In genomic region chr9:106859957-106860715, GRCh38 we compare ENCODE assay signal across 8 cellular contexts. TPM values are rescaled to one million over a fixed set of nuclear protein-coding genes. Genes with fewer than 3 reads are reported as not detected.
A peak's percentile ranks its signal among the peaks of the same experiment; 100 is the strongest.
DNase-seq lines count a peak whose midpoint lies in the region; ATAC-seq and TF ChIP-seq lines count a peak whose summit lies in the region.

No MANE protein-coding gene starts in this region.

- TF ChIP-seq CTCF in Caco-2 (IDR thresholded peaks at IDR 0.05; ENCODE audit: insufficient read depth in 1 of 2, low read depth in 1 of 2, low read length in 1 of 2, severe bottlenecking in 1 of 2, unreplicated experiment in 1 of 2) (no peak), fibroblast of pulmonary artery (IDR thresholded peaks at IDR 0.05; ENCODE audit: low read length, missing control alignments) (no peak), osteocyte (IDR thresholded peaks at IDR 0.05) (no peak)

- H3K4me1 Mint-ChIP-seq in Caco-2 (ENCODE audit: low read depth, unreplicated experiment): no peaks in the 10 kb centered on the region
- H3K4me1 Mint-ChIP-seq in osteocyte (ENCODE audit: unreplicated experiment): peaks cover 16% of the 10 kb centered on the region
- H3K4me1 Mint-ChIP-seq in activated T-cell treated with anti-CD3 and anti-CD28 coated beads, Interleukin-2, amount 50 U/mL, for 72 hours (ENCODE audit: low read depth): peaks cover 43% of the 10 kb centered on the region

- peak overlapping the region; percentile 89 for H3K4me3 Mint-ChIP-seq in Caco-2 (ENCODE audit: unreplicated experiment)
- H3K4me3 Mint-ChIP-seq in osteocyte (ENCODE audit: unreplicated experiment): peak overlapping the region; percentile 98
- peak overlapping the region in 1 of 2 donors; percentile 86 for H3K4me3 Mint-ChIP-seq in activated T-cell treated with anti-CD3 and anti-CD28 coated beads, Interleukin-2, amount 50 U/mL, for 72 hours

- DNase-seq in Caco-2 (peak; percentile 48 to 67), NCI-H510A treated with DMSO at 0.1 percent for 48 hours (lab: John Stamatoyannopoulos, UW) (peak; percentile 44), fibroblast of pulmonary artery (ENCODE audit: low read depth) (peak; percentile 28), osteocyte (ENCODE audit: extremely low spot score, unreplicated experiment) (peak; percentile 83), pons (ENCODE audit: low spot score) (no peak), superior temporal gyrus (ENCODE audit: extremely low spot score) (no peak), SHP77 treated with DMSO at 0.1 percent for 48 hours (lab: John Stamatoyannopoulos, UW) (no peak)
- no peak for DNase-seq in activated T-cell treated with anti-CD3 and anti-CD28 coated beads, Interleukin-2, amount 50 U/mL, for 72 hours

- intact Hi-C loops in Caco-2 (cut with micrococcal nuclease; ENCODE audit: unreplicated experiment): loop anchor here (2.0 to 10.0 kb wide), 6 partner anchors 65 to 958 kb away; no protein-coding TSS in a partner anchor

- H3K27ac Mint-ChIP-seq in Caco-2 (ENCODE audit: unreplicated experiment) (peak overlapping the region; percentile 32), osteocyte (ENCODE audit: unreplicated experiment) (peak overlapping the region; percentile 92)
- no peak overlapping the region for H3K27ac Mint-ChIP-seq in activated T-cell treated with anti-CD3 and anti-CD28 coated beads, Interleukin-2, amount 50 U/mL, for 72 hours

- CTCF ChIA-PET in Caco-2 (lab: Charles Lee): interaction anchor here (0.5 kb wide), 1 partner anchor 221 kb away, joined by 3 read pairs; no protein-coding TSS in a partner anchor

- H3K27me3 ChIP-seq in Caco-2 (replicated peaks; ENCODE audit: control insufficient read depth, insufficient read depth, low read length): no peaks in the 10 kb centered on the region

- peaks cover 15% of the 10 kb centered on the region for H3K36me3 Mint-ChIP-seq in Caco-2 (ENCODE audit: insufficient read depth, unreplicated experiment)
- H3K36me3 Mint-ChIP-seq in osteocyte (ENCODE audit: unreplicated experiment): no peaks in the 10 kb centered on the region
- H3K36me3 Mint-ChIP-seq in activated T-cell treated with anti-CD3 and anti-CD28 coated beads, Interleukin-2, amount 50 U/mL, for 72 hours (ENCODE audit: insufficient read depth in 2 of 2): peaks cover 5 to 16% of the 10 kb centered on the region in 2 donors

- POLR2A ChIA-PET in Caco-2 (lab: Charles Lee): interaction anchor here (0.8 kb wide), 1 partner anchor 61 kb away, joined by 3 read pairs; no protein-coding TSS in a partner anchor

- H3K27me3 Mint-ChIP-seq in Caco-2 (ENCODE audit: insufficient read depth, unreplicated experiment): no peaks in the 10 kb centered on the region
- H3K27me3 Mint-ChIP-seq in osteocyte (ENCODE audit: unreplicated experiment): no peaks in the 10 kb centered on the region
- H3K27me3 Mint-ChIP-seq in activated T-cell treated with anti-CD3 and anti-CD28 coated beads, Interleukin-2, amount 50 U/mL, for 72 hours (ENCODE audit: low read depth): peaks cover 74% of the 10 kb centered on the region

- BruUV-seq in Caco-2 (replicated peaks; lab: Mats Ljungman, UMichigan): no TSS peak

- no peaks in the 10 kb centered on the region for H3K36me3 ChIP-seq in Caco-2 (ENCODE audit: control insufficient read depth, insufficient read depth, low read length)

- no peak for ATAC-seq in activated T-cell treated with anti-CD3 and anti-CD28 coated beads, Interleukin-2, amount 50 U/mL, for 72 hours (replicated peaks in 1 of 2)

- H3K9me3 Mint-ChIP-seq in Caco-2 (ENCODE audit: unreplicated experiment) (no peaks in the 10 kb centered on the region), osteocyte (ENCODE audit: unreplicated experiment) (no peaks in the 10 kb centered on the region)
- H3K9me3 Mint-ChIP-seq in activated T-cell treated with anti-CD3 and anti-CD28 coated beads, Interleukin-2, amount 50 U/mL, for 72 hours: peaks cover 0 to 2% of the 10 kb centered on the region in 2 donors

- H3K4me1 ChIP-seq in Caco-2: 0 out of 2 replicates have a peak, but pooled peaks cover 5% of the 10 kb centered on the region

- no peaks in the 10 kb centered on the region for H3K9me3 ChIP-seq in Caco-2

- H3K4me3 ChIP-seq in Caco-2 (ENCODE audit: low read depth, low read length) (peak overlapping the region; percentile 79), fibroblast of pulmonary artery (replicated peaks; ENCODE audit: low read depth, low read length) (peak overlapping the region; percentile 85)

RNA-seq across cellular contexts. Expression of gene ZNF462, which starts 2.8 kb away (rescaled TPM):
- total RNA-seq in Caco-2 (2022) (34.5 and 36.8 TPM in 2 replicates), osteocyte (55.0 and 57.3 TPM in 2 replicates)
- under 1 TPM; 0.36 to 0.76 TPM for total RNA-seq in activated T-cell treated with anti-CD3 and anti-CD28 coated beads, Interleukin-2, amount 50 U/mL, for 72 hours

Comparison
In these comparisons a context has a peak if more than half of its experiments do, and no peak if none do; other contexts are left out.
1. DNase-seq: peak in Caco-2 (2 of 2), NCI-H510A treated with DMSO at 0.1 percent for 48 hours (single experiment), fibroblast of pulmonary artery (single experiment) and osteocyte (single experiment); none in pons (single experiment), superior temporal gyrus (single experiment), SHP77 treated with DMSO at 0.1 percent for 48 hours (single experiment) and activated T-cell treated with anti-CD3 and anti-CD28 coated beads, Interleukin-2, amount 50 U/mL, for 72 hours (0 of 2).
2. RNA of gene ZNF462, which starts 2.8 kb away (total RNA-seq): 55.0 to 57.3 TPM in osteocyte and 34.5 to 36.8 TPM in Caco-2; 0.36 to 0.76 TPM in activated T-cell treated with anti-CD3 and anti-CD28 coated beads, Interleukin-2, amount 50 U/mL, for 72 hours; every median in the first group is over 10 times any median in the second.